27 cellular contexts compared by ENCODE assay signal in the genomic region with DNA sequence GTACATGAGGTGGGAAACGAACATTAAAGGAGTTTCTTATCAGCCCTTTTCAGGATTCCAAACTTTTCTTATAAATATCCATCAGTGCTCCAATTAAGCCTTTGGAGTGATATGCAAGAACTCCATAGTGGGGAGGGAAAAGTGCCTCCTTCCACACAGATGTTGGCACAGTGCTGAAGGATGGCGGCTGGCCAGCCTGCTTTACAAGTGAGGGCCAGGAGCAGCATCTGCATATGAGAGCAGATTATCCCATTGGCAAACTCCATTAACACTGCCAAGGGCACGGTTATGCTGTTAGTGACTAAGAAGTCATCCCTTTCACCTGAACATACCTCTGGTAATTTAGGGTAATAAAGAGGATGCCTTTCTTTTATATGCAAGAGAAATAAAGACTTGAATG.
"Had no signal": no experiment of that assay in that cellular context is flagged by ENCODE, and none has a peak within 500 bp of the region (broad histone marks: within the 10 kb centered on the region; RNA-seq: fewer than 3 reads in every experiment).

No MANE protein-coding gene starts in this region.

- H3K4me3 Mint-ChIP-seq: activated B cell treated with CpG ODN at 0.5 μM for 24 hours; activated CD4-positive, alpha-beta T cell treated with anti-CD3 and anti-CD28 coated beads for 36 hours; activated naive CD8-positive, alpha-beta T cell treated with anti-CD3 and anti-CD28 coated beads for 36 hours; activated T-cell treated with anti-CD3 and anti-CD28 coated beads, Interleukin-2, amount 50 U/mL, for 24 hours; activated T-helper 17 cell treated with anti-CD3 and anti-CD28 coated beads, Interleukin-2, amount 50 U/mL, for 72 hours; central memory CD8-positive, alpha-beta T cell; effector memory CD8-positive, alpha-beta T cell; natural killer cell had no signal

- H3K36me3 Mint-ChIP-seq: activated naive CD8-positive, alpha-beta T cell treated with anti-CD3 and anti-CD28 coated beads for 36 hours; natural killer cell had no signal

- H3K4me1 Mint-ChIP-seq: activated T-helper 17 cell treated with anti-CD3 and anti-CD28 coated beads, Interleukin-2, amount 50 U/mL, for 72 hours; central memory CD8-positive, alpha-beta T cell; natural killer cell had no signal

- H3K27ac ChIP-seq: breast epithelium, colonic mucosa, dorsolateral prefrontal cortex, psoas muscle, right atrium auricular region, thoracic aorta, upper lobe of left lung had no signal

- H3K9me3 ChIP-seq: breast epithelium, colonic mucosa, right atrium auricular region, thoracic aorta, upper lobe of left lung had no signal

- H3K4me1 ChIP-seq: breast epithelium, colonic mucosa, psoas muscle, right atrium auricular region had no signal

- H3K36me3 ChIP-seq: breast epithelium, colonic mucosa, right atrium auricular region, thoracic aorta, upper lobe of left lung had no signal

- DNase-seq: activated B cell treated with CpG ODN at 0.5 μM for 24 hours; activated CD4-positive, alpha-beta T cell treated with anti-CD3 and anti-CD28 coated beads for 36 hours; activated CD4-positive, alpha-beta T cell treated with anti-CD3 and anti-CD28 coated beads, Interleukin-2, amount 50 U/mL, for 4 hours; activated CD8-positive, alpha-beta memory T cell treated with anti-CD3 and anti-CD28 coated beads for 24 hours; activated CD8-positive, alpha-beta memory T cell treated with anti-CD3 and anti-CD28 coated beads, Interleukin-2, amount 50 U/mL, for 4 hours; activated naive CD4-positive, alpha-beta T cell; activated naive CD8-positive, alpha-beta T cell treated with anti-CD3 and anti-CD28 coated beads for 36 hours; activated T-cell treated with anti-CD3 and anti-CD28 coated beads, Interleukin-2, amount 50 U/mL, for 24 hours; colonic mucosa; dorsolateral prefrontal cortex; effector memory CD8-positive, alpha-beta T cell; glutamatergic neuron; hippocampal formation; left ventricle myocardium superior; midbrain; natural killer cell; psoas muscle; stimulated activated CD4-positive, alpha-beta T cell treated with anti-CD3 and anti-CD28 coated beads, Interleukin-4, amount 100 ng/mL, for 24 hours; stimulated activated naive CD4-positive, alpha-beta T cell treated with Interleukin-2 at 50 U/mL for 16 hours; T1000; upper lobe of left lung had no signal

- H3K4me3 ChIP-seq: breast epithelium, colonic mucosa, dorsolateral prefrontal cortex, psoas muscle, right atrium auricular region, thoracic aorta, upper lobe of left lung had no signal

- H3K27me3 Mint-ChIP-seq: activated B cell treated with CpG ODN at 0.5 μM for 24 hours; activated CD4-positive, alpha-beta T cell treated with anti-CD3 and anti-CD28 coated beads for 36 hours; activated naive CD8-positive, alpha-beta T cell treated with anti-CD3 and anti-CD28 coated beads for 36 hours; activated T-cell treated with anti-CD3 and anti-CD28 coated beads, Interleukin-2, amount 50 U/mL, for 24 hours; activated T-helper 17 cell treated with anti-CD3 and anti-CD28 coated beads, Interleukin-2, amount 50 U/mL, for 72 hours; central memory CD8-positive, alpha-beta T cell; effector memory CD8-positive, alpha-beta T cell had no signal

- H3K27ac Mint-ChIP-seq: activated B cell treated with CpG ODN at 0.5 μM for 24 hours; activated CD4-positive, alpha-beta T cell treated with anti-CD3 and anti-CD28 coated beads for 36 hours; activated naive CD8-positive, alpha-beta T cell treated with anti-CD3 and anti-CD28 coated beads for 36 hours; activated T-cell treated with anti-CD3 and anti-CD28 coated beads, Interleukin-2, amount 50 U/mL, for 24 hours; activated T-helper 17 cell treated with anti-CD3 and anti-CD28 coated beads, Interleukin-2, amount 50 U/mL, for 72 hours; effector memory CD8-positive, alpha-beta T cell; natural killer cell had no signal

- H3K27me3 ChIP-seq: breast epithelium, colonic mucosa, dorsolateral prefrontal cortex, right atrium auricular region, upper lobe of left lung had no signal

- ATAC-seq: activated CD4-positive, alpha-beta T cell treated with anti-CD3 and anti-CD28 coated beads for 36 hours; activated T-helper 17 cell treated with anti-CD3 and anti-CD28 coated beads, Interleukin-2, amount 50 U/mL, for 72 hours; effector memory CD8-positive, alpha-beta T cell; esophagus mucosa; left ventricle myocardium superior; natural killer cell; psoas muscle had no signal
